In the genomic region with DNA sequence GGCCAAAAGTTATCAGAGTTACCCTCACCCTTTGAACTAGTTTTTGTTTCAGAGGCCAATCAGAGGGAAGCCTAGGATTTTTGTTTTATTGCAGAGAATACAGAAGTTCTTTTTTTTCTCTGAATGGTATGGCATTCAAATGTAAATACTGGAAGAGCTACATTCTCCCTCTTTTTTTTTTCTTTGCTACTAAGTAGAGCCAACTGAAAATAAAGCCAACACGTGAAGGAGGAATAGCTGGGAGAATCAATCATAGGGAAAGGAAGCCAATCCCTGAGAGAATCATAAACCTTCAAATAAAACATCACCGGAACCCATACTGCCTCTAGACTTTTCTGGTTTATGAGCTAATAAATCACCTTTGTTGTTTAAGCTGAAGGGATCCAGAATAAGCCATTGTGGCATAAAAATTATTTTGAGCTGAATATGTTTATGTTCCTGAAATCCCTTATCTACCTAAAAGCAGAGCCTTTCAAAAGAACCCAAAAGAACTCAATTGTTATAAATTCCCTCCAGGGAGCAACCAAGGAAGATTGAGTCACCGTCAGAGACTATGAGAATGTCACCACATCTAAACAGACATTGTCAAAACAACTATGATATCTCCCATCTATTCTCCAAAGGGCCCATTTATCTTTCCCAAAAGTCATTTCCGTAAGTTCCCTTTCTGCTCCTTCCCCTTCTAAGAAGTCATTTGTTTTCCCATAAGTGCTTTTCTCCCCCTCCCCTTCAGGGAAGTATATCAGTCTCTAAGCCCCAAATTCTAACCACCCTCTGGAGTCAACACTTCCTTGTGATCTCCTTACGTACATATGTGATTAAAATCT, we compare ENCODE assay signal across 20 cellular contexts. TPM values are rescaled to one million over a fixed set of nuclear protein-coding genes. Genes with fewer than 3 reads are reported as not detected.
DNase-seq lines count a peak whose midpoint lies in the region; ATAC-seq, FAIRE-seq and TF ChIP-seq lines count a peak whose summit lies in the region.
"Had no signal": no experiment of that assay in that cellular context is flagged by ENCODE, and none has a peak within 500 bp of the region (broad histone marks: within the 10 kb centered on the region; RNA-seq: fewer than 3 reads in every experiment).

No MANE protein-coding gene starts in this region.

- no peak overlapping the region for H2AFZ ChIP-seq in endothelial cell of umbilical vein (ENCODE audit: low read depth, low read length)

- peak; percentile 59 for FAIRE-seq in endothelial cell of umbilical vein (lab: Jason Lieb, UNC)
- FAIRE-seq: GM19239 had no signal

- POLR2A ChIA-PET in endothelial cell of umbilical vein (lab: Charles Lee), result interaction anchor here (0.6 kb wide), 1 partner anchor 267 kb away, joined by 3 read pairs; no protein-coding TSS in a partner anchor

- no peaks in the 10 kb centered on the region for H3K9me1 ChIP-seq in endothelial cell of umbilical vein (replicated peaks; ENCODE audit: control insufficient read depth, extremely low read depth, insufficient read depth, low read length)

- H3K4me1 ChIP-seq in endothelial cell of umbilical vein (ENCODE audit: control insufficient read depth, extremely low read depth, insufficient read depth, low read length) (peaks cover 19% of the 10 kb centered on the region), rectal smooth muscle tissue (ENCODE audit: control insufficient read depth, insufficient read depth, low read length) (peaks cover 14% of the 10 kb centered on the region)

- H3K79me2 ChIP-seq in endothelial cell of umbilical vein (ENCODE audit: control insufficient read depth, insufficient read depth, low read length), result peaks cover 8% of the 10 kb centered on the region

- H3K27me3 ChIP-seq in endothelial cell of umbilical vein (ENCODE audit: control insufficient read depth in 2 of 2, insufficient read depth in 2 of 2, low read length in 2 of 2) (no peaks in the 10 kb centered on the region), rectal smooth muscle tissue (ENCODE audit: control insufficient read depth, insufficient read depth, low read length) (no peaks in the 10 kb centered on the region)
- H3K27me3 ChIP-seq: breast epithelium had no signal

- H3K36me3 ChIP-seq in endothelial cell of umbilical vein (ENCODE audit: control insufficient read depth in 2 of 2, extremely low read depth in 1 of 2, insufficient read depth in 2 of 2, low read length in 2 of 2), result no peaks in the 10 kb centered on the region
- no peaks in the 10 kb centered on the region for H3K36me3 ChIP-seq in rectal smooth muscle tissue (ENCODE audit: control insufficient read depth, insufficient read depth, low read length)
- H3K36me3 ChIP-seq: breast epithelium had no signal

- H3K9me3 ChIP-seq in endothelial cell of umbilical vein (replicated peaks; ENCODE audit: control insufficient read depth, insufficient read depth, low read length), result no peaks in the 10 kb centered on the region
- H3K9me3 ChIP-seq: breast epithelium had no signal

- BruUV-seq in endothelial cell of umbilical vein (replicated peaks; lab: Mats Ljungman, UMichigan), result no TSS peak

- intact Hi-C loops in endothelial cell of umbilical vein (cut with micrococcal nuclease), result loop anchor here (10.0 kb wide), 1 partner anchor 398 kb away; no protein-coding TSS in a partner anchor
- intact Hi-C loops in posterior cingulate gyrus (cut with DNase I), result no loop called here

- peak; percentile 19 for DNase-seq in Daoy (ENCODE audit: low read depth)
- DNase-seq in RPMI7951 (ENCODE audit: low read depth), result peak; percentile 48
- DNase-seq in endothelial cell of umbilical vein (ENCODE audit: low read depth, low spot score), result peak; percentile 65
- DNase-seq in occipital lobe (lab: John Stamatoyannopoulos, UW), result no peak
- no peak for DNase-seq in posterior cingulate gyrus
- DNase-seq in SHP77 (lab: John Stamatoyannopoulos, UW), result no peak
- DNase-seq: activated CD4-positive, CD25-positive, alpha-beta regulatory T cell treated with anti-CD3 and anti-CD28 coated beads, Interleukin-2, amount 50 U/mL, for 72 hours; activated CD8-positive, alpha-beta memory T cell treated with anti-CD3 and anti-CD28 coated beads, Interleukin-2, amount 10 ng/mL, durations not matched to agents 7 days and 5 days; CD8-positive, alpha-beta T cell; H9; NCI-H1105; NCI-H526 treated with DMSO at 0.1 percent for 48 hours; nephron progenitor cell; stimulated activated naive CD4-positive, alpha-beta T cell treated with Interleukin-2 at 50 U/mL for 16 hours; T-helper 2 cell had no signal

- H3K9ac ChIP-seq in endothelial cell of umbilical vein (replicated peaks; ENCODE audit: extremely low read depth, insufficient read depth, low read length) (no peak overlapping the region), rectal smooth muscle tissue (ENCODE audit: low read length) (no peak overlapping the region)

- CTCF ChIA-PET in endothelial cell of umbilical vein (lab: Charles Lee), result interaction anchor here (1.1 to 1.6 kb wide), 2 partner anchors 9 to 69 kb away, joined by 4 to 6 read pairs; no protein-coding TSS in a partner anchor

- ATAC-seq in HG02610 (IDR thresholded peaks at IDR 0.05; ENCODE audit: unreplicated experiment), result no peak
- ATAC-seq: activated CD8-positive, alpha-beta memory T cell treated with anti-CD3 and anti-CD28 coated beads, Interleukin-2, amount 10 ng/mL, durations not matched to agents 7 days and 5 days; CD8-positive, alpha-beta T cell; esophagus mucosa had no signal

- no peak for TF ChIP-seq POLR2A in endothelial cell of umbilical vein (IDR thresholded peaks at IDR 0.05; ENCODE audit: low read depth, low read length)

- no peak overlapping the region for H3K4me2 ChIP-seq in endothelial cell of umbilical vein (ENCODE audit: insufficient read depth, low read length)

- H3K27ac ChIP-seq in endothelial cell of umbilical vein (ENCODE audit: insufficient read depth, low read depth, low read length) (no peak overlapping the region), rectal smooth muscle tissue (ENCODE audit: low read depth, low read length) (peak overlapping the region; percentile 57)

- no peaks in the 10 kb centered on the region for H4K20me1 ChIP-seq in endothelial cell of umbilical vein (replicated peaks; ENCODE audit: control insufficient read depth, extremely low read depth, insufficient read depth, low read length)

- H3K4me3 ChIP-seq in endothelial cell of umbilical vein (replicated peaks in 1 of 3; ENCODE audit: insufficient read depth in 1 of 3, low read depth in 1 of 3, low read length in 3 of 3), result no peak overlapping the region
- H3K4me3 ChIP-seq in rectal smooth muscle tissue (ENCODE audit: low read length), result no peak overlapping the region
- H3K4me3 ChIP-seq: breast epithelium had no signal

- dilution Hi-C loops in endothelial cell of umbilical vein (cut with MboI; ENCODE audit: extremely low pct_ligation_motif_present, low sequenced_read_pairs), result no loop called here

- TF ChIP-seq CTCF in endothelial cell of umbilical vein (IDR thresholded peaks at IDR 0.05; ENCODE audit: extremely low read depth in 1 of 2, insufficient read depth in 1 of 2, low read depth in 1 of 2, low read length in 2 of 2), result no peak

TF ChIP-seq in endothelial cell of umbilical vein, 7 proteins besides CTCF, POLR2A, EP300 and RAD21:
- TF ChIP-seq, protein P1, sequence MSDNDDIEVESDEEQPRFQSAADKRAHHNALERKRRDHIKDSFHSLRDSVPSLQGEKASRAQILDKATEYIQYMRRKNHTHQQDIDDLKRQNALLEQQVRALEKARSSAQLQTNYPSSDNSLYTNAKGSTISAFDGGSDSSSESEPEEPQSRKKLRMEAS (IDR thresholded peaks at IDR 0.05; ENCODE audit: insufficient read depth, insufficient read length), result no peak
- TF ChIP-seq EZH2 (IDR thresholded peaks at IDR 0.05; ENCODE audit: borderline replicate concordance, low read depth, low read length, severe bottlenecking), result no peak
- peak; percentile 12 for TF ChIP-seq JUN (IDR thresholded peaks at IDR 0.05; ENCODE audit: borderline replicate concordance, insufficient read depth, insufficient read length, low read depth)
- peak; percentile 7 for TF ChIP-seq FOS (IDR thresholded peaks at IDR 0.05; ENCODE audit: borderline replicate concordance, insufficient read depth, low read length)

RNA-seq across cellular contexts. Expression of a gene that starts 3.8 kb away (rescaled TPM):
- 17.7 and 20.3 TPM in 2 replicates for total RNA-seq in Daoy (2014; rRNA removed; shearing (Covaris generic))
- 27.0 and 32.3 TPM in 2 replicates for total RNA-seq in RPMI7951 (2014; rRNA removed; shearing (Covaris generic))
- total RNA-seq in endothelial cell of umbilical vein, result 35.8 and 42.1 TPM in 2 replicates
- polyA plus RNA-seq in endothelial cell of umbilical vein, result 4.4 and 9.6 TPM in 2 replicates
- 7.3 and 7.6 TPM in 2 replicates for polyA plus RNA-seq in endothelial cell of umbilical vein (2011; cell fraction: cytosol; rRNA removed)
- 38.3 and 52.6 TPM in 2 replicates for polyA plus RNA-seq in endothelial cell of umbilical vein (2011; cell fraction: nucleus; rRNA removed)
- polyA plus RNA-seq in endothelial cell of umbilical vein (2012), result 12.5 and 16.5 TPM in 2 replicates
- 15.9 and 17.0 TPM in 2 replicates for polyA minus RNA-seq in endothelial cell of umbilical vein
- polyA minus RNA-seq in endothelial cell of umbilical vein (2011; cell fraction: cytosol; rRNA and poly(A)+ RNA removed), result 3.6 TPM
- 46.7 and 72.8 TPM in 2 replicates for polyA minus RNA-seq in endothelial cell of umbilical vein (2011; cell fraction: nucleus; rRNA and poly(A)+ RNA removed)
- total RNA-seq in occipital lobe, result 159 TPM

Comparison
In these comparisons a context has a peak if more than half of its experiments do, and no peak if none do; other contexts are left out.
1. DNase-seq: peak in Daoy (single experiment), RPMI7951 (single experiment) and endothelial cell of umbilical vein (single experiment); none in occipital lobe (single experiment), posterior cingulate gyrus (0 of 10) and SHP77 (0 of 2).